ENCODE assay signal across 16 cellular contexts in genomic region chr6:33929575-33930288, GRCh38.
A peak's percentile ranks its signal among the peaks of the same experiment; 100 is the strongest.
DNase-seq lines count a peak whose midpoint lies in the region; ATAC-seq and TF ChIP-seq lines count a peak whose summit lies in the region.
"Had no signal": no experiment of that assay in that cellular context is flagged by ENCODE, and none has a peak within 500 bp of the region (broad histone marks: within the 10 kb centered on the region; RNA-seq: fewer than 3 reads in every experiment).

No MANE protein-coding gene starts in this region.

- H3K4me1 ChIP-seq in SJCRH30 (peaks cover 15% of the 10 kb centered on the region), psoas muscle (no peaks in the 10 kb centered on the region)
- H3K4me1 ChIP-seq: esophagus muscularis mucosa had no signal

- no peak overlapping the region for H3K4me3 Mint-ChIP-seq in activated CD4-positive, alpha-beta memory T cell treated with anti-CD3 and anti-CD28 coated beads for 36 hours
- H3K4me3 Mint-ChIP-seq in activated CD4-positive, alpha-beta memory T cell treated with anti-CD3 and anti-CD28 coated beads, Interleukin-2, amount 10 ng/mL, durations not matched to agents 7 days and 5 days = no peak overlapping the region
- H3K4me3 Mint-ChIP-seq: activated CD4-positive, alpha-beta T cell treated with anti-CD3 and anti-CD28 coated beads, Interleukin-2, amount 10 ng/mL, durations not matched to agents 24 days and 14 days; activated naive CD8-positive, alpha-beta T cell; activated T-cell treated with anti-CD3 and anti-CD28 coated beads, Interleukin-2, amount 50 U/mL, for 24 hours had no signal

- no peak for TF ChIP-seq CTCF in psoas muscle (IDR thresholded peaks at IDR 0.05)

- no peak for TF ChIP-seq POLR2A in erythroblast (IDR thresholded peaks at IDR 0.05; ENCODE audit: low read length)

- CTCF ChIA-PET in activated CD4-positive, alpha-beta memory T cell treated with anti-CD3 and anti-CD28 coated beads for 36 hours (lab: Charles Lee) = no interaction called here
- CTCF ChIA-PET in activated CD4-positive, alpha-beta memory T cell treated with anti-CD3 and anti-CD28 coated beads, Interleukin-2, amount 10 ng/mL, durations not matched to agents 7 days and 5 days (lab: Charles Lee) = interaction anchor here (1.3 kb wide), 1 partner anchor 69 kb away, joined by 3 read pairs; no protein-coding TSS in a partner anchor

- WGBS in psoas muscle, 3 donors = 37 to 46% (median 38%) methylated on average over 9 of the region's 9 CpGs

- ATAC-seq in psoas muscle (peak in 3 of 4 donors; percentile 47 to 54 (median 51)), HG02588 (IDR thresholded peaks at IDR 0.05; ENCODE audit: unreplicated experiment) (no peak)

- peak; percentile 38 for DNase-seq in activated CD4-positive, alpha-beta memory T cell treated with anti-CD3 and anti-CD28 coated beads for 36 hours
- no peak for DNase-seq in activated CD4-positive, alpha-beta memory T cell treated with anti-CD3 and anti-CD28 coated beads, Interleukin-2, amount 10 ng/mL, durations not matched to agents 7 days and 5 days
- DNase-seq in NCI-H1105 treated with DMSO at 0.1 percent for 48 hours (lab: John Stamatoyannopoulos, UW) (peak; percentile 72), SJCRH30 (peak; percentile 90 to 94), psoas muscle (no peak), erythroblast (lab: John Stamatoyannopoulos, UW) (no peak), HUDEP-2 (lab: John Stamatoyannopoulos, UW; ENCODE audit: unreplicated experiment in 76 of 76) (no peak)
- DNase-seq: activated CD4-positive, alpha-beta T cell treated with anti-CD3 and anti-CD28 coated beads, Interleukin-2, amount 10 ng/mL, durations not matched to agents 24 days and 14 days; activated T-cell treated with anti-CD3 and anti-CD28 coated beads, Interleukin-2, amount 50 U/mL, for 24 hours; NCI-H1436 treated with DMSO at 0.1 percent for 48 hours; SIG-M5; T-helper 9 cell had no signal

- peaks cover 1% of the 10 kb centered on the region for H3K27me3 Mint-ChIP-seq in activated CD4-positive, alpha-beta memory T cell treated with anti-CD3 and anti-CD28 coated beads for 36 hours
- peaks cover 26% of the 10 kb centered on the region for H3K27me3 Mint-ChIP-seq in activated CD4-positive, alpha-beta memory T cell treated with anti-CD3 and anti-CD28 coated beads, Interleukin-2, amount 10 ng/mL, durations not matched to agents 7 days and 5 days
- H3K27me3 Mint-ChIP-seq: activated naive CD8-positive, alpha-beta T cell; activated T-cell treated with anti-CD3 and anti-CD28 coated beads, Interleukin-2, amount 50 U/mL, for 24 hours had no signal

- H3K27ac ChIP-seq in SJCRH30 (peak overlapping the region; percentile 28), psoas muscle (no peak overlapping the region)
- H3K27ac ChIP-seq: esophagus muscularis mucosa, heart left ventricle had no signal

- H3K9me3 Mint-ChIP-seq in activated CD4-positive, alpha-beta memory T cell treated with anti-CD3 and anti-CD28 coated beads for 36 hours = no peaks in the 10 kb centered on the region
- no peaks in the 10 kb centered on the region for H3K9me3 Mint-ChIP-seq in activated CD4-positive, alpha-beta memory T cell treated with anti-CD3 and anti-CD28 coated beads, Interleukin-2, amount 10 ng/mL, durations not matched to agents 7 days and 5 days
- H3K9me3 Mint-ChIP-seq: activated CD4-positive, alpha-beta T cell treated with anti-CD3 and anti-CD28 coated beads, Interleukin-2, amount 10 ng/mL, durations not matched to agents 24 days and 14 days had no signal

- H3K27me3 ChIP-seq in SJCRH30 (no peaks in the 10 kb centered on the region; the same call in 1 of the 2 replicates), psoas muscle (ENCODE audit: insufficient read depth in 3 of 3, low read length in 2 of 3) (no peaks in the 10 kb centered on the region)

- H3K36me3 Mint-ChIP-seq in activated CD4-positive, alpha-beta memory T cell treated with anti-CD3 and anti-CD28 coated beads for 36 hours = no peaks in the 10 kb centered on the region
- H3K36me3 Mint-ChIP-seq in activated CD4-positive, alpha-beta memory T cell treated with anti-CD3 and anti-CD28 coated beads, Interleukin-2, amount 10 ng/mL, durations not matched to agents 7 days and 5 days (ENCODE audit: low read depth) = no peaks in the 10 kb centered on the region
- H3K36me3 Mint-ChIP-seq: activated naive CD8-positive, alpha-beta T cell had no signal

- no peak overlapping the region for H3K27ac Mint-ChIP-seq in activated CD4-positive, alpha-beta memory T cell treated with anti-CD3 and anti-CD28 coated beads for 36 hours
- H3K27ac Mint-ChIP-seq in activated CD4-positive, alpha-beta memory T cell treated with anti-CD3 and anti-CD28 coated beads, Interleukin-2, amount 10 ng/mL, durations not matched to agents 7 days and 5 days = no peak overlapping the region
- H3K27ac Mint-ChIP-seq: activated CD4-positive, alpha-beta T cell treated with anti-CD3 and anti-CD28 coated beads, Interleukin-2, amount 10 ng/mL, durations not matched to agents 24 days and 14 days; activated naive CD8-positive, alpha-beta T cell; activated T-cell treated with anti-CD3 and anti-CD28 coated beads, Interleukin-2, amount 50 U/mL, for 24 hours had no signal

- H3K4me3 ChIP-seq in SJCRH30 (peak overlapping the region; percentile 6; the same call in 1 of the 2 replicates), psoas muscle (no peak overlapping the region)
- H3K4me3 ChIP-seq: esophagus muscularis mucosa, heart left ventricle had no signal

- H3K36me3 ChIP-seq in SJCRH30 (no peaks in the 10 kb centered on the region), psoas muscle (ENCODE audit: insufficient read depth in 1 of 2, low read depth in 1 of 2) (no peaks in the 10 kb centered on the region)
- H3K36me3 ChIP-seq: esophagus muscularis mucosa, heart left ventricle had no signal

- H3K9me3 ChIP-seq in SJCRH30 (replicated peaks) (peaks cover 5% of the 10 kb centered on the region; the same call in 1 of the 2 replicates), psoas muscle (peaks cover 3% of the 10 kb centered on the region)
- H3K9me3 ChIP-seq: esophagus muscularis mucosa had no signal

- no peaks in the 10 kb centered on the region for H3K4me1 Mint-ChIP-seq in activated CD4-positive, alpha-beta memory T cell treated with anti-CD3 and anti-CD28 coated beads for 36 hours (ENCODE audit: low read depth)
- no peaks in the 10 kb centered on the region for H3K4me1 Mint-ChIP-seq in activated CD4-positive, alpha-beta memory T cell treated with anti-CD3 and anti-CD28 coated beads, Interleukin-2, amount 10 ng/mL, durations not matched to agents 7 days and 5 days
- H3K4me1 Mint-ChIP-seq: activated CD4-positive, alpha-beta T cell treated with anti-CD3 and anti-CD28 coated beads, Interleukin-2, amount 10 ng/mL, durations not matched to agents 24 days and 14 days had no signal

- intact Hi-C loops in activated CD4-positive, alpha-beta memory T cell treated with anti-CD3 and anti-CD28 coated beads for 36 hours (cut with micrococcal nuclease) = no loop called here
- intact Hi-C loops in psoas muscle (cut with DNase I) = no loop called here

- POLR2A ChIA-PET in activated CD4-positive, alpha-beta memory T cell treated with anti-CD3 and anti-CD28 coated beads for 36 hours (lab: Charles Lee) = no interaction called here
- POLR2A ChIA-PET in activated CD4-positive, alpha-beta memory T cell treated with anti-CD3 and anti-CD28 coated beads, Interleukin-2, amount 10 ng/mL, durations not matched to agents 7 days and 5 days (lab: Charles Lee) = interaction anchor here (1.0 kb wide), 1 partner anchor 25 kb away, joined by 3 read pairs; no protein-coding TSS in a partner anchor

Comparison
In these comparisons a context has a peak if more than half of its experiments do, and no peak if none do; other contexts are left out.
1. DNase-seq: peak in activated CD4-positive, alpha-beta memory T cell treated with anti-CD3 and anti-CD28 coated beads for 36 hours (single experiment), NCI-H1105 treated with DMSO at 0.1 percent for 48 hours (single experiment) and SJCRH30 (2 of 2); none in activated CD4-positive, alpha-beta memory T cell treated with anti-CD3 and anti-CD28 coated beads, Interleukin-2, amount 10 ng/mL, durations not matched to agents 7 days and 5 days (single experiment), psoas muscle (0 of 2), erythroblast (0 of 2) and HUDEP-2 (0 of 76).